ENCODE assay signal across 26 cellular contexts in genomic region chr13:98044301-98044700, GRCh38.
DNase-seq lines count a peak whose midpoint lies in the region; ATAC-seq and TF ChIP-seq lines count a peak whose summit lies in the region.
"Had no signal": no experiment of that assay in that cellular context is flagged by ENCODE, and none has a peak within 500 bp of the region (broad histone marks: within the 10 kb centered on the region; RNA-seq: fewer than 3 reads in every experiment).

No MANE protein-coding gene starts in this region.

- no peaks in the 10 kb centered on the region for H3K79me1 ChIP-seq in neuronal stem cell (ENCODE audit: low read depth, low read length)

- H3K4me1 Mint-ChIP-seq in endodermal cell: peaks cover 15% of the 10 kb centered on the region
- H3K4me1 Mint-ChIP-seq: naive thymus-derived CD4-positive, alpha-beta T cell had no signal

- no peak overlapping the region for H3K9ac ChIP-seq in endodermal cell (ENCODE audit: extremely low read depth, low read length, poor library complexity, severe bottlenecking)
- H3K9ac ChIP-seq in neuronal stem cell (ENCODE audit: low read depth, low read length, poor library complexity): no peak overlapping the region

- H3K23ac ChIP-seq in neuronal stem cell (ENCODE audit: low read depth, low read length, poor library complexity): no peak overlapping the region

- no peaks in the 10 kb centered on the region for H3K9me3 Mint-ChIP-seq in endodermal cell
- H3K9me3 Mint-ChIP-seq: T-helper 1 cell treated with Interleukin-12 subunit alpha and Interleukin-12 subunit beta and Interleukin-4 antibody, amounts not matched to agents 30 μg/mL and 1 μg/mL, for 36 hours had no signal

- H3K27ac ChIP-seq in endodermal cell (ENCODE audit: low read depth, low read length) (no peak overlapping the region), neuronal stem cell (replicated peaks; ENCODE audit: low read length) (no peak overlapping the region)
- H3K27ac ChIP-seq: C4-2B, HL-60, left ventricle myocardium inferior, SJSA1, upper lobe of right lung had no signal

- TF ChIP-seq CTCF in endodermal cell (conservative IDR thresholded peaks at IDR 0.05) (no peak), omental fat pad (IDR thresholded peaks at IDR 0.05) (no peak)

- H3K36me3 ChIP-seq in endodermal cell (ENCODE audit: control insufficient read depth, insufficient read depth, low read length): no peaks in the 10 kb centered on the region
- H3K36me3 ChIP-seq in neuronal stem cell (replicated peaks in 1 of 2; ENCODE audit: control insufficient read depth in 2 of 2, insufficient read depth in 2 of 2, low read length in 2 of 2): no peaks in the 10 kb centered on the region
- H3K36me3 ChIP-seq: left ventricle myocardium inferior, SJSA1, upper lobe of right lung had no signal

- H3K14ac ChIP-seq in neuronal stem cell (ENCODE audit: low read length): no peak overlapping the region

- peak overlapping the region; percentile 23 for H3K18ac ChIP-seq in neuronal stem cell (ENCODE audit: low read length)

- no peaks in the 10 kb centered on the region for H3K36me3 Mint-ChIP-seq in endodermal cell (ENCODE audit: low read depth)
- H3K36me3 Mint-ChIP-seq: activated naive CD8-positive, alpha-beta T cell; naive thymus-derived CD4-positive, alpha-beta T cell had no signal

- H3K4me1 ChIP-seq in endodermal cell (ENCODE audit: control insufficient read depth, insufficient read depth, low read length) (no peaks in the 10 kb centered on the region), neuronal stem cell (ENCODE audit: control insufficient read depth in 2 of 2, insufficient read depth in 1 of 2, low read depth in 1 of 2, low read length in 2 of 2) (no peaks in the 10 kb centered on the region)
- H3K4me1 ChIP-seq: left ventricle myocardium inferior, SJSA1, upper lobe of right lung had no signal

- H3K4me3 Mint-ChIP-seq in endodermal cell: no peak overlapping the region
- H3K4me3 Mint-ChIP-seq: activated naive CD8-positive, alpha-beta T cell; naive thymus-derived CD4-positive, alpha-beta T cell; T-helper 1 cell treated with Interleukin-12 subunit alpha and Interleukin-12 subunit beta and Interleukin-4 antibody, amounts not matched to agents 30 μg/mL and 1 μg/mL, for 36 hours had no signal

- H2AFZ ChIP-seq in neuronal stem cell (ENCODE audit: low read length): no peak overlapping the region

- H2AK5ac ChIP-seq in neuronal stem cell (ENCODE audit: low read depth, low read length): no peak overlapping the region

- no peak overlapping the region for H2BK12ac ChIP-seq in neuronal stem cell (ENCODE audit: low read length)

- no peak overlapping the region for H4K91ac ChIP-seq in neuronal stem cell (ENCODE audit: low read depth, low read length, poor library complexity)

- H4K8ac ChIP-seq in neuronal stem cell (ENCODE audit: low read depth, low read length): no peak overlapping the region

- intact Hi-C loops in sciatic nerve (cut with DNase I): no loop called here

- no peak overlapping the region for H2BK120ac ChIP-seq in neuronal stem cell (ENCODE audit: low read depth, low read length)

- DNase-seq in ELF-1 (ENCODE audit: low read depth, low spot score): peak; percentile 43
- DNase-seq in endodermal cell: peak; percentile 66
- no peak for DNase-seq in neuronal stem cell (ENCODE audit: low spot score)
- DNase-seq in sciatic nerve (ENCODE audit: low spot score): no peak
- no peak for DNase-seq in SKM-1 (lab: John Stamatoyannopoulos, UW; ENCODE audit: unreplicated experiment)
- DNase-seq in omental fat pad (ENCODE audit: low spot score): no peak
- DNase-seq: activated effector memory CD4-positive, alpha-beta T cell treated with Interleukin-2 at 50 U/mL for 16 hours; central memory CD4-positive, alpha-beta T cell; DND-41; left ventricle myocardium inferior; midbrain; naive thymus-derived CD4-positive, alpha-beta T cell; NCI-H1092 treated with DMSO at 0.1 percent for 48 hours; NCI-H187 treated with DMSO at 0.1 percent for 48 hours; NCI-H345; NCI-H774; stimulated activated CD4-positive, alpha-beta T cell treated with anti-CD3 and anti-CD28 coated beads, Interleukin-2, amount 100 ng/mL, for 24 hours; substantia nigra; upper lobe of right lung had no signal

- no peak overlapping the region for H3K27ac Mint-ChIP-seq in endodermal cell
- H3K27ac Mint-ChIP-seq: activated naive CD8-positive, alpha-beta T cell; naive thymus-derived CD4-positive, alpha-beta T cell; T-helper 1 cell treated with Interleukin-12 subunit alpha and Interleukin-12 subunit beta and Interleukin-4 antibody, amounts not matched to agents 30 μg/mL and 1 μg/mL, for 36 hours had no signal

- H3K4me3 ChIP-seq in endodermal cell (ENCODE audit: low read length) (no peak overlapping the region), neuronal stem cell (ENCODE audit: low read length in 2 of 2) (no peak overlapping the region)
- H3K4me3 ChIP-seq: left ventricle myocardium inferior, SJSA1, smooth muscle cell, upper lobe of right lung had no signal

- no peak overlapping the region for H3K4ac ChIP-seq in neuronal stem cell (ENCODE audit: low read length)

- no peak overlapping the region for H3K4me2 ChIP-seq in neuronal stem cell (ENCODE audit: insufficient read depth, low read length, poor library complexity, severe bottlenecking)
- H3K4me2 ChIP-seq: smooth muscle cell had no signal

- H3K27me3 ChIP-seq in endodermal cell (ENCODE audit: control insufficient read depth, insufficient read depth, low read length, poor library complexity, severe bottlenecking) (no peaks in the 10 kb centered on the region), neuronal stem cell (ENCODE audit: control insufficient read depth in 3 of 3, insufficient read depth in 3 of 3, low read depth in 1 of 3, low read length in 3 of 3) (no peaks in the 10 kb centered on the region)
- H3K27me3 ChIP-seq: SJSA1, upper lobe of right lung had no signal

- H3K9me3 ChIP-seq in endodermal cell (ENCODE audit: control insufficient read depth, low read length) (no peaks in the 10 kb centered on the region), neuronal stem cell (replicated peaks in 1 of 2; ENCODE audit: control insufficient read depth in 2 of 2, insufficient read depth in 1 of 2, low read depth in 1 of 2, low read length in 2 of 2) (no peaks in the 10 kb centered on the region)
- H3K9me3 ChIP-seq: left ventricle myocardium inferior, SJSA1, upper lobe of right lung had no signal

- peak; percentile 49 for ATAC-seq in HG03432 (IDR thresholded peaks at IDR 0.05; ENCODE audit: unreplicated experiment)
- no peak for ATAC-seq in sciatic nerve
- ATAC-seq in omental fat pad (ENCODE audit: low FRiP score): no peak
- ATAC-seq: naive thymus-derived CD4-positive, alpha-beta T cell; upper lobe of right lung had no signal

- H2BK15ac ChIP-seq in neuronal stem cell (ENCODE audit: low read length): no peak overlapping the region

- H3K27me3 Mint-ChIP-seq in endodermal cell (ENCODE audit: insufficient read depth): no peaks in the 10 kb centered on the region

- H2BK5ac ChIP-seq in neuronal stem cell (ENCODE audit: low read length): no peak overlapping the region

- WGBS in endodermal cell (ENCODE audit: insufficient coverage in 1 of 2, insufficient read length in 1 of 2), 2 experiments: 91 to 94% methylated on average over 5 to 10 of the region's 10 CpGs
- no CpG with 5 or more reads among the region's 10 CpGs for WGBS in neuronal stem cell (ENCODE audit: extremely low coverage in 2 of 2, insufficient read length in 2 of 2, insufficient replicate concordance in 1 of 2), 2 donors

Comparison
In these comparisons a context has a peak if more than half of its experiments do, and no peak if none do; other contexts are left out.
1. DNase-seq: peak in ELF-1 (single experiment) and endodermal cell (single experiment); none in neuronal stem cell (single experiment), sciatic nerve (single experiment), SKM-1 (single experiment) and omental fat pad (single experiment).